Comparison of ENCODE assay signal across 1 cellular context in the genomic region with DNA sequence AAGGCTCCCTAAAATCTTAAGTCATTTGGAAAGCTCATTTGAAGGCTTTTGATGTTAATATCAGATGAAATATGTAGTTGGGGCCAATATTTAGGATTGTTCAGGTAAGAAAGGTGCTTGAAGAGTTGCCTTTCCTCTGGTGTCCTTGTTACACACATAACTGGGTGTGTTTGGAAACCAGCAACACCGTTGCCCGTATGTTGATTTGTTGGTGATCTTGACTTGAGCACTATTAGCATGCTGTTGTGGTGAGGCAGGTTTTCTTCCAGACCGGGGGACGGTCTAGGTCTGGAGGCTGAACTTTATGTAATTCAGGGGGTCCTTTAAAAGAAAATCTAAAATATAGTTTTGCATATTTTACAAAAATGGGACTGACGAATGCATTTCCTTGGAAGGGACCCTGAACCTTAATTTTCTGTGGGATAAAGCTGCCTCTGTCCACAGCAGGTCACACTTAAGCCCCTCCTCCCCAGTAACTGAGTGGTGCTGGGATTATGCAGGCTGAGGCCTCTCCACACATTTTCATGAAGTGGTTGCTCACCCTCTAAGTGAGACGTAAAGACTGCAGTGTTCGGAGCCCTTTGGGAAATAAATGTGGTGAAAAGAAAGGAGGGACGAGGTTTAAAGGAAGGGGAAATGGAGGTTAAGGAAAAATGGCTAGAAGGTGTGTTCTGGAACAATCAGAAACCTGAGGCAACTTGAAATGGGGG.
TF ChIP-seq lines count a peak whose summit lies in the region.

No MANE protein-coding gene starts in this region.

TF ChIP-seq in GM23338, 12 proteins besides CTCF, POLR2A, EP300 and RAD21 (continued from another document):
- TF ChIP-seq ZNF462 (CRISPR knock-in tag; IDR thresholded peaks at IDR 0.05) (no peak), STAT1 (IDR thresholded peaks at IDR 0.05; ENCODE audit: unreplicated experiment) (no peak), CREB1 (CRISPR knock-in tag; IDR thresholded peaks at IDR 0.05; ENCODE audit: low read depth) (no peak), ZNF114 (CRISPR knock-in tag; IDR thresholded peaks at IDR 0.05) (no peak), EZH2 (IDR thresholded peaks at IDR 0.05; ENCODE audit: low read depth, unreplicated experiment) (no peak), JUNB (IDR thresholded peaks at IDR 0.05; ENCODE audit: unreplicated experiment) (no peak)
- TF ChIP-seq, protein P1, sequence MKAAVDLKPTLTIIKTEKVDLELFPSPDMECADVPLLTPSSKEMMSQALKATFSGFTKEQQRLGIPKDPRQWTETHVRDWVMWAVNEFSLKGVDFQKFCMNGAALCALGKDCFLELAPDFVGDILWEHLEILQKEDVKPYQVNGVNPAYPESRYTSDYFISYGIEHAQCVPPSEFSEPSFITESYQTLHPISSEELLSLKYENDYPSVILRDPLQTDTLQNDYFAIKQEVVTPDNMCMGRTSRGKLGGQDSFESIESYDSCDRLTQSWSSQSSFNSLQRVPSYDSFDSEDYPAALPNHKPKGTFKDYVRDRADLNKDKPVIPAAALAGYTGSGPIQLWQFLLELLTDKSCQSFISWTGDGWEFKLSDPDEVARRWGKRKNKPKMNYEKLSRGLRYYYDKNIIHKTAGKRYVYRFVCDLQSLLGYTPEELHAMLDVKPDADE (IDR thresholded peaks at IDR 0.05) = no peak
